ENCODE assay signal across 14 cellular contexts in genomic region chr5:176319827-176320554, GRCh38. TPM values are rescaled to one million over a fixed set of nuclear protein-coding genes. Genes with fewer than 3 reads are reported as not detected.
A peak's percentile ranks its signal among the peaks of the same experiment; 100 is the strongest.
DNase-seq lines count a peak whose midpoint lies in the region; ATAC-seq, FAIRE-seq and TF ChIP-seq lines count a peak whose summit lies in the region.
"Had no signal": no experiment of that assay in that cellular context is flagged by ENCODE, and none has a peak within 500 bp of the region (broad histone marks: within the 10 kb centered on the region; RNA-seq: fewer than 3 reads in every experiment).

No MANE protein-coding gene starts in this region.

- no peak overlapping the region for H3K27ac ChIP-seq in astrocyte (ENCODE audit: low read depth, low read length)
- H3K27ac ChIP-seq: KMS-11 had no signal

- in situ Hi-C loops in KBM-7 (cut with MboI; ENCODE audit: low pct_unique_long_range_greater_than_20kb, low sequenced_read_pairs): no loop called here

- H2AFZ ChIP-seq in astrocyte (ENCODE audit: low read depth, low read length): no peak overlapping the region

- no peak overlapping the region for H3K4me3 Mint-ChIP-seq in astrocyte (ENCODE audit: unreplicated experiment)
- H3K4me3 Mint-ChIP-seq in activated T-cell treated with anti-CD3 and anti-CD28 coated beads, Interleukin-2, amount 50 U/mL, for 72 hours: no peak overlapping the region

- no peaks in the 10 kb centered on the region for H3K4me1 Mint-ChIP-seq in astrocyte (ENCODE audit: low read depth, unreplicated experiment)
- no peaks in the 10 kb centered on the region for H3K4me1 Mint-ChIP-seq in activated T-cell treated with anti-CD3 and anti-CD28 coated beads, Interleukin-2, amount 50 U/mL, for 72 hours (ENCODE audit: low read depth)

- no peaks in the 10 kb centered on the region for H3K27me3 ChIP-seq in astrocyte (ENCODE audit: insufficient read depth, low read length)

- peak; percentile 14 for TF ChIP-seq CTCF in astrocyte (IDR thresholded peaks at IDR 0.05; ENCODE audit: insufficient read depth, low read depth, low read length)

- H3K79me2 ChIP-seq in astrocyte (ENCODE audit: insufficient read depth, low read length): no peaks in the 10 kb centered on the region

- no peak overlapping the region for H3K27ac Mint-ChIP-seq in astrocyte (ENCODE audit: unreplicated experiment)
- no peak overlapping the region for H3K27ac Mint-ChIP-seq in activated T-cell treated with anti-CD3 and anti-CD28 coated beads, Interleukin-2, amount 50 U/mL, for 72 hours

- FAIRE-seq in astrocyte (lab: Jason Lieb, UNC): peak; percentile 49

- peaks cover 9% of the 10 kb centered on the region for H3K36me3 ChIP-seq in astrocyte (ENCODE audit: insufficient read depth, low read length)

- H3K4me1 ChIP-seq in astrocyte (ENCODE audit: insufficient read depth, low read length): no peaks in the 10 kb centered on the region

- peak; percentile 8 for DNase-seq in EH (ENCODE audit: low read depth)
- DNase-seq in KBM-7: peak; percentile 14
- DNase-seq in astrocyte (ENCODE audit: low read depth): no peak
- DNase-seq in left kidney (ENCODE audit: low read depth, low spot score): peak; percentile 18
- DNase-seq in hepatic stellate cell (ENCODE audit: low spot score): no peak
- DNase-seq in activated T-cell treated with anti-CD3 and anti-CD28 coated beads, Interleukin-2, amount 50 U/mL, for 72 hours: no peak
- DNase-seq: activated CD4-positive, alpha-beta T cell treated with anti-CD3 and anti-CD28 coated beads for 4 hours; amygdala; foreskin melanocyte; mucosa of descending colon; stimulated activated CD4-positive, alpha-beta T cell treated with anti-CD3 and anti-CD28 coated beads, Interleukin-15, amount 100 ng/mL, for 24 hours had no signal

- no peaks in the 10 kb centered on the region for H3K27me3 Mint-ChIP-seq in astrocyte (ENCODE audit: low read depth, unreplicated experiment)
- H3K27me3 Mint-ChIP-seq in activated T-cell treated with anti-CD3 and anti-CD28 coated beads, Interleukin-2, amount 50 U/mL, for 72 hours (ENCODE audit: low read depth): no peaks in the 10 kb centered on the region

- H3K36me3 Mint-ChIP-seq in astrocyte (ENCODE audit: low read depth, unreplicated experiment): peaks cover 7% of the 10 kb centered on the region
- peaks cover 3 to 6% of the 10 kb centered on the region in 2 donors for H3K36me3 Mint-ChIP-seq in activated T-cell treated with anti-CD3 and anti-CD28 coated beads, Interleukin-2, amount 50 U/mL, for 72 hours (ENCODE audit: insufficient read depth in 2 of 2)

- H3K9me3 Mint-ChIP-seq in astrocyte (ENCODE audit: unreplicated experiment): no peaks in the 10 kb centered on the region
- no peaks in the 10 kb centered on the region for H3K9me3 Mint-ChIP-seq in activated T-cell treated with anti-CD3 and anti-CD28 coated beads, Interleukin-2, amount 50 U/mL, for 72 hours

- no peaks in the 10 kb centered on the region for H4K20me1 ChIP-seq in astrocyte (ENCODE audit: insufficient read depth, low read length)

- H3K4me3 ChIP-seq in astrocyte (ENCODE audit: insufficient read depth, low read depth, low read length): no peak overlapping the region
- H3K4me3 ChIP-seq: mucosa of descending colon had no signal

- H3K9me3 ChIP-seq in astrocyte (ENCODE audit: insufficient read depth, low read depth, low read length): no peaks in the 10 kb centered on the region
- H3K9me3 ChIP-seq: mucosa of descending colon had no signal

- ATAC-seq in activated T-cell treated with anti-CD3 and anti-CD28 coated beads, Interleukin-2, amount 50 U/mL, for 72 hours (replicated peaks in 1 of 2): no peak
- ATAC-seq in HG03354 (IDR thresholded peaks at IDR 0.05; ENCODE audit: poor library complexity, severe bottlenecking, unreplicated experiment) (no peak), GM19351 (IDR thresholded peaks at IDR 0.05; ENCODE audit: unreplicated experiment) (no peak)
- ATAC-seq: mucosa of descending colon had no signal

- no peak overlapping the region for H3K4me2 ChIP-seq in astrocyte (ENCODE audit: low read length)
- H3K4me2 ChIP-seq: KMS-11 had no signal

- H3K9ac ChIP-seq in astrocyte (ENCODE audit: low read length): no peak overlapping the region
- H3K9ac ChIP-seq: KMS-11 had no signal

RNA-seq across cellular contexts. Expression of gene KIAA1191, which starts 41.6 kb away (rescaled TPM):
- 163 and 164 TPM in 2 replicates for total RNA-seq in astrocyte
- 10 to 100 TPM; 56.7 to 59.0 TPM for total RNA-seq in activated T-cell treated with anti-CD3 and anti-CD28 coated beads, Interleukin-2, amount 50 U/mL, for 72 hours

RNA-seq across cellular contexts. Expression of gene ARL10, which starts 45.3 kb away (rescaled TPM):
- total RNA-seq in astrocyte: 13.2 and 14.3 TPM in 2 replicates
- total RNA-seq in activated T-cell treated with anti-CD3 and anti-CD28 coated beads, Interleukin-2, amount 50 U/mL, for 72 hours: 10 to 100 TPM in 1 of 2 donors, 1 to 10 TPM in 1; 7.5 to 14.0 TPM

Comparison
In these comparisons a context has a peak if more than half of its experiments do, and no peak if none do; other contexts are left out.
1. DNase-seq: peak in EH (single experiment), KBM-7 (single experiment) and left kidney (single experiment); none in astrocyte (single experiment), hepatic stellate cell (single experiment) and activated T-cell treated with anti-CD3 and anti-CD28 coated beads, Interleukin-2, amount 50 U/mL, for 72 hours (0 of 2).